10 cellular contexts compared by ENCODE assay signal in genomic region chr1:54377040-54377691, GRCh38. TPM values are rescaled to one million over a fixed set of nuclear protein-coding genes. Genes with fewer than 3 reads are reported as not detected.
DNase-seq lines count a peak whose midpoint lies in the region; ATAC-seq and TF ChIP-seq lines count a peak whose summit lies in the region.
"Had no signal": no experiment of that assay in that cellular context is flagged by ENCODE, and none has a peak within 500 bp of the region (broad histone marks: within the 10 kb centered on the region; RNA-seq: fewer than 3 reads in every experiment).

No MANE protein-coding gene starts in this region.

- no peaks in the 10 kb centered on the region for H3K9me3 ChIP-seq in gastrocnemius medialis
- H3K9me3 ChIP-seq in esophagus squamous epithelium: no peaks in the 10 kb centered on the region
- H3K9me3 ChIP-seq: neutrophil had no signal

- 78 to 81% methylated on average over 7 to 8 of the region's 8 CpGs for WGBS in esophagus squamous epithelium, 2 donors

- H3K27ac ChIP-seq in gastrocnemius medialis (peak overlapping the region; percentile 12 to 73 (median 58)), esophagus squamous epithelium (peak overlapping the region in 2 of 4 donors; percentile 10 to 42)
- H3K27ac ChIP-seq: epithelial cell of prostate, neutrophil had no signal

- H3K27me3 ChIP-seq in gastrocnemius medialis: no peaks in the 10 kb centered on the region
- H3K27me3 ChIP-seq in esophagus squamous epithelium: no peaks in the 10 kb centered on the region
- H3K27me3 ChIP-seq: neutrophil had no signal

- intact Hi-C loops in Right ventricle myocardium superior (cut with DNase I) (no loop called here), gastrocnemius medialis (cut with DNase I; ENCODE audit: low total_unique reads) (no loop called here), esophagus squamous epithelium (cut with DNase I) (no loop called here)

- TF ChIP-seq POLR2A in gastrocnemius medialis (IDR thresholded peaks at IDR 0.05) (no peak), esophagus squamous epithelium (IDR thresholded peaks at IDR 0.05) (no peak)

- no peaks in the 10 kb centered on the region for H3K36me3 ChIP-seq in gastrocnemius medialis
- H3K36me3 ChIP-seq in esophagus squamous epithelium: peaks cover 0 to 56% (median 0%) of the 10 kb centered on the region in 3 donors
- H3K36me3 ChIP-seq: neutrophil had no signal

- H3K4me3 ChIP-seq in gastrocnemius medialis (no peak overlapping the region), esophagus squamous epithelium (no peak overlapping the region)

- DNase-seq in NCI-H526 treated with DMSO at 0.1 percent for 48 hours (lab: John Stamatoyannopoulos, UW) (peak; percentile 38), Right ventricle myocardium superior (no peak), gastrocnemius medialis (no peak), esophagus squamous epithelium (lab: John Stamatoyannopoulos, UW) (no peak)
- DNase-seq: NCI-H226 had no signal

- in situ Hi-C loops in gastrocnemius medialis (cut with MboI; ENCODE audit: low sequenced_read_pairs in 4 of 4): no loop called here

- peak; percentile 18 for ATAC-seq in GM19455 (IDR thresholded peaks at IDR 0.05; ENCODE audit: unreplicated experiment)
- peak; percentile 40 for ATAC-seq in Right ventricle myocardium superior (ENCODE audit: poor library complexity)
- ATAC-seq in gastrocnemius medialis: no peak
- ATAC-seq in GM19463 (IDR thresholded peaks at IDR 0.05; ENCODE audit: unreplicated experiment): no peak
- no peak for ATAC-seq in HG02884 (IDR thresholded peaks at IDR 0.05; ENCODE audit: unreplicated experiment)

- no peak for TF ChIP-seq CTCF in gastrocnemius medialis (IDR thresholded peaks at IDR 0.05 in 4 of 5, conservative IDR thresholded peaks at IDR 0.05 in 1 of 5)
- no peak for TF ChIP-seq CTCF in esophagus squamous epithelium (IDR thresholded peaks at IDR 0.05)

- H3K4me1 ChIP-seq in gastrocnemius medialis: peaks cover 82 to 85% of the 10 kb centered on the region in 2 donors
- peaks cover under 1 to 86% (median 17%) of the 10 kb centered on the region in 3 donors for H3K4me1 ChIP-seq in esophagus squamous epithelium

RNA-seq across cellular contexts. Expression of gene SSBP3, which starts 29.0 kb away (rescaled TPM):
- total RNA-seq in Right ventricle myocardium superior (49.1 TPM), gastrocnemius medialis (10 to 100 TPM in 3 of 4 donors, 1 to 10 TPM in 1; 3.6 to 21.0 (median 14.9) TPM), esophagus squamous epithelium (10 to 100 TPM; 17.1 to 25.4 (median 21.5) TPM)

Comparison
In these comparisons a context has a peak if more than half of its experiments do, and no peak if none do; other contexts are left out.
1. ATAC-seq: peak in GM19455 (single experiment) and Right ventricle myocardium superior (single experiment); none in gastrocnemius medialis (0 of 2), GM19463 (single experiment) and HG02884 (single experiment).